Comparison of ENCODE assay signal across 1 cellular context in the genomic region with DNA sequence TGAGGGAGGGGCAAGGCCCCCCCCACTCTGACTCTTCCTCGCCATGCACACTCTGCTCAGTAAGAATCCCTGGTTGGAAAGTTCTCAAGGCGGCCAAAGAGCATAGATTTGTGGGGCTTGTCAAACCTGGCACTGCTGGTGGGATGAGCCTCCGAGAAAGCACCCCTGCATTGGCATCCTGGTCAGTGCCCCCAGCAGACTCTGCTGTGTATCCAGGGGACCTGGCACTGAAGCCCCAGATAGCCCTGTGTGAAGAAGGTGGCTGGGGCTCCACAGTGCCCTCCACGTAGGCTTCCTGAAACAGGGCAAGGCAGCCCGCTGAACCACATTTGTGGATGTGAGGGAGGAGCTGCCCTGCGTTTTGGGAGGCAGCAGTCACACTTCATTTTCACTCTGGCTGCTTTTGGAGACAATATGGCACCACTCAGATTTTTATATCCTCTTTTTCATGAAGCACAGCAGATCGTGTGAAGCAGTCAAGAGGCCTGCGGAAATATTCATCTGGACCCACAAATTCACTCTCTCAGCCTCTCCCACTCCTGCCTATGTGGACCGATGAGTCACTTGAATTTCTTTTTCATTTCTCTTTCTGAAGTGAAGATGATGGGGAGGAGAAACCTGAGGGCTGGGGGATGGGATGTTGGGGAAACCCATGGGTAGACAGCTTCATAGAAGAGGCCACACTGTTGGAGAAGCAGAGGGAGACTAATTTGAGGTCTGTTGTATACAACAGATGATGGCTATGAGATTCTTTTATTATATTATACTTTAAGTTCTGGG.
TF ChIP-seq lines count a peak whose summit lies in the region.

No MANE protein-coding gene starts in this region.

TF ChIP-seq in HepG2, 621 proteins besides CTCF, POLR2A, EP300 and RAD21 (continued from another document):
- TF ChIP-seq ZNF501 (CRISPR knock-in tag; IDR thresholded peaks at IDR 0.05) (no peak), SIX4 (CRISPR knock-in tag; IDR thresholded peaks at IDR 0.05) (no peak), ZNF225 (CRISPR knock-in tag; IDR thresholded peaks at IDR 0.05) (no peak), ZNF205 (CRISPR knock-in tag; IDR thresholded peaks at IDR 0.05) (no peak)
